21 cellular contexts compared by ENCODE assay signal in genomic region chr17:43446773-43447172, GRCh38. TPM values are rescaled to one million over a fixed set of nuclear protein-coding genes. Genes with fewer than 3 reads are reported as not detected.
A peak's percentile ranks its signal among the peaks of the same experiment; 100 is the strongest.
DNase-seq lines count a peak whose midpoint lies in the region; ATAC-seq and TF ChIP-seq lines count a peak whose summit lies in the region.
"Had no signal": no experiment of that assay in that cellular context is flagged by ENCODE, and none has a peak within 500 bp of the region (broad histone marks: within the 10 kb centered on the region; RNA-seq: fewer than 3 reads in every experiment).

No MANE protein-coding gene starts in this region.

- no peak overlapping the region for H3K4ac ChIP-seq in trophoblast cell (ENCODE audit: low read depth, low read length)

- no peak for TF ChIP-seq CTCF in psoas muscle (IDR thresholded peaks at IDR 0.05)
- no peak for TF ChIP-seq CTCF in thyroid gland (IDR thresholded peaks at IDR 0.05)

- H4K12ac ChIP-seq in trophoblast cell (ENCODE audit: low read depth, low read length): no peak overlapping the region

- no peak for DNase-seq in activated naive CD4-positive, alpha-beta T cell treated with Interleukin-2 at 50 U/mL for 16 hours
- DNase-seq in Karpas-422 (peak; percentile 27), trophoblast cell (no peak), psoas muscle (no peak), DMS53 (lab: John Stamatoyannopoulos, UW) (no peak), thyroid gland (no peak)
- DNase-seq: 8988T; ACHN; BE2C; C1 segment of cervical spinal cord; CD4-positive, alpha-beta memory T cell; CD4-positive, CD25-positive, alpha-beta regulatory T cell; CD8-positive, alpha-beta memory T cell; COR-L47; DMS 273 treated with DMSO at 0.1 percent for 48 hours; DMS153; DMS79 treated with DMSO at 0.1 percent for 48 hours; GF-D8 had no signal

- H3K79me2 ChIP-seq in Karpas-422 (ENCODE audit: low read length) (no peaks in the 10 kb centered on the region), trophoblast cell (ENCODE audit: control insufficient read depth, insufficient read depth, low read length, poor library complexity) (no peaks in the 10 kb centered on the region)

- no peaks in the 10 kb centered on the region for H3K27me3 ChIP-seq in Karpas-422 (ENCODE audit: low read length)
- no peaks in the 10 kb centered on the region for H3K27me3 ChIP-seq in trophoblast cell (ENCODE audit: insufficient read depth, low read length)
- peaks cover 0 to 3% (median 0%) of the 10 kb centered on the region in 3 donors for H3K27me3 ChIP-seq in psoas muscle (ENCODE audit: insufficient read depth in 3 of 3, low read length in 2 of 3)
- H3K27me3 ChIP-seq in thyroid gland: no peaks in the 10 kb centered on the region
- H3K27me3 ChIP-seq: BE2C, BLaER1 had no signal

- no peak overlapping the region for H3K14ac ChIP-seq in trophoblast cell (ENCODE audit: low read length)

- H3K4me3 ChIP-seq in Karpas-422 (ENCODE audit: low read length): no peak overlapping the region
- H3K4me3 ChIP-seq in trophoblast cell (ENCODE audit: low read depth, low read length): no peak overlapping the region
- no peak overlapping the region for H3K4me3 ChIP-seq in psoas muscle
- no peak overlapping the region for H3K4me3 ChIP-seq in thyroid gland (replicated peaks in 1 of 3)
- H3K4me3 ChIP-seq: BLaER1 had no signal

- no peaks in the 10 kb centered on the region for H3K36me3 Mint-ChIP-seq in activated naive CD4-positive, alpha-beta T cell treated with anti-CD3 and anti-CD28 coated beads, Interleukin-2, amount 50 U/mL, for 24 hours
- H3K36me3 Mint-ChIP-seq: CD14-positive monocyte; CD4-positive, alpha-beta memory T cell; CD4-positive, CD25-positive, alpha-beta regulatory T cell; CD8-positive, alpha-beta memory T cell had no signal

- WGBS in trophoblast cell (ENCODE audit: extremely low coverage, insufficient coverage, insufficient read length): 100% methylated on average over 1 of the region's 5 CpGs
- 96 to 98% (median 97%) methylated on average over 5 of the region's 5 CpGs for WGBS in psoas muscle, 3 donors
- WGBS in thyroid gland, 2 donors: 97 to 99% methylated on average over 5 of the region's 5 CpGs

- H2AFZ ChIP-seq in Karpas-422 (ENCODE audit: low read length) (no peak overlapping the region), trophoblast cell (ENCODE audit: insufficient read depth, low read length, poor library complexity) (no peak overlapping the region)

- no peak overlapping the region for H3K4me3 Mint-ChIP-seq in activated naive CD4-positive, alpha-beta T cell treated with anti-CD3 and anti-CD28 coated beads, Interleukin-2, amount 50 U/mL, for 24 hours
- H3K4me3 Mint-ChIP-seq: CD14-positive monocyte; CD4-positive, CD25-positive, alpha-beta regulatory T cell; CD8-positive, alpha-beta memory T cell had no signal

- H3K9me2 ChIP-seq in Karpas-422 (replicated peaks; ENCODE audit: insufficient read depth, low read length): no peaks in the 10 kb centered on the region

- H3K79me1 ChIP-seq in trophoblast cell (ENCODE audit: low read length): peaks cover 16% of the 10 kb centered on the region

- no peak overlapping the region for H3K18ac ChIP-seq in trophoblast cell (ENCODE audit: low read length)

- intact Hi-C loops in psoas muscle (cut with DNase I) (no loop called here), thyroid gland (cut with DNase I) (no loop called here)

- H3K27ac Mint-ChIP-seq in activated naive CD4-positive, alpha-beta T cell treated with anti-CD3 and anti-CD28 coated beads, Interleukin-2, amount 50 U/mL, for 24 hours: peak overlapping the region; percentile 23
- H3K27ac Mint-ChIP-seq: CD14-positive monocyte; CD4-positive, alpha-beta memory T cell; CD4-positive, CD25-positive, alpha-beta regulatory T cell; CD8-positive, alpha-beta memory T cell had no signal

- no peaks in the 10 kb centered on the region for H3K9me3 Mint-ChIP-seq in activated naive CD4-positive, alpha-beta T cell treated with anti-CD3 and anti-CD28 coated beads, Interleukin-2, amount 50 U/mL, for 24 hours
- H3K9me3 Mint-ChIP-seq: CD8-positive, alpha-beta memory T cell had no signal

- H3K4me2 ChIP-seq in Karpas-422 (ENCODE audit: low read depth, low read length, poor library complexity, severe bottlenecking) (no peak overlapping the region), trophoblast cell (ENCODE audit: low read length) (no peak overlapping the region)
- H3K4me2 ChIP-seq: BLaER1 had no signal

- no peaks in the 10 kb centered on the region for H3K9me3 ChIP-seq in Karpas-422 (ENCODE audit: low read length)
- no peaks in the 10 kb centered on the region for H3K9me3 ChIP-seq in trophoblast cell (ENCODE audit: insufficient read depth, low read depth, low read length)
- H3K9me3 ChIP-seq in psoas muscle: no peaks in the 10 kb centered on the region
- no peaks in the 10 kb centered on the region for H3K9me3 ChIP-seq in thyroid gland
- H3K9me3 ChIP-seq: BE2C had no signal

- H2AK5ac ChIP-seq in trophoblast cell (ENCODE audit: low read length): no peak overlapping the region

- H2BK120ac ChIP-seq in trophoblast cell (ENCODE audit: insufficient read depth, low read length, poor library complexity): no peak overlapping the region

- H3K27ac ChIP-seq in Karpas-422 (ENCODE audit: low read length) (no peak overlapping the region), trophoblast cell (ENCODE audit: low read depth, low read length) (no peak overlapping the region), psoas muscle (no peak overlapping the region), thyroid gland (no peak overlapping the region)
- H3K27ac ChIP-seq: BLaER1 had no signal

- H2BK5ac ChIP-seq in trophoblast cell (ENCODE audit: low read depth, low read length, poor library complexity): no peak overlapping the region

- no peak for TF ChIP-seq POLR2A in thyroid gland (IDR thresholded peaks at IDR 0.05)

- peak overlapping the region; percentile 66 for H2BK12ac ChIP-seq in trophoblast cell (ENCODE audit: low read length)

- ATAC-seq in psoas muscle: no peak

- H3K4me1 ChIP-seq in Karpas-422 (ENCODE audit: low read length): no peaks in the 10 kb centered on the region
- H3K4me1 ChIP-seq in trophoblast cell (ENCODE audit: control insufficient read depth in 1 of 2, insufficient read depth in 2 of 2, low read length in 2 of 2): peaks cover 12 to 14% of the 10 kb centered on the region in 2 experiments
- no peaks in the 10 kb centered on the region for H3K4me1 ChIP-seq in psoas muscle
- peaks cover 29 to 36% of the 10 kb centered on the region in 2 donors for H3K4me1 ChIP-seq in thyroid gland
- H3K4me1 ChIP-seq: BE2C, BLaER1 had no signal

- no peaks in the 10 kb centered on the region for H4K20me1 ChIP-seq in Karpas-422 (ENCODE audit: insufficient read depth, low read depth, low read length)
- H4K20me1 ChIP-seq: BLaER1 had no signal

- H3K36me3 ChIP-seq in Karpas-422 (ENCODE audit: insufficient read depth, low read length) (no peaks in the 10 kb centered on the region), trophoblast cell (ENCODE audit: control insufficient read depth in 1 of 2, insufficient read depth in 2 of 2, low read length in 2 of 2) (no peaks in the 10 kb centered on the region), psoas muscle (ENCODE audit: insufficient read depth in 1 of 2, low read depth in 1 of 2) (no peaks in the 10 kb centered on the region), thyroid gland (no peaks in the 10 kb centered on the region)
- H3K36me3 ChIP-seq: BE2C, BLaER1 had no signal

- H4K8ac ChIP-seq in trophoblast cell (ENCODE audit: low read depth, low read length): no peak overlapping the region

- no peak overlapping the region for H4K91ac ChIP-seq in trophoblast cell (ENCODE audit: low read depth, low read length)

- H3K9ac ChIP-seq in Karpas-422 (ENCODE audit: low read length) (no peak overlapping the region), trophoblast cell (ENCODE audit: low read length) (no peak overlapping the region)
- H3K9ac ChIP-seq: BLaER1 had no signal

- H3K27me3 Mint-ChIP-seq in activated naive CD4-positive, alpha-beta T cell treated with anti-CD3 and anti-CD28 coated beads, Interleukin-2, amount 50 U/mL, for 24 hours: peaks cover 2% of the 10 kb centered on the region

- no peaks in the 10 kb centered on the region for H3K4me1 Mint-ChIP-seq in activated naive CD4-positive, alpha-beta T cell treated with anti-CD3 and anti-CD28 coated beads, Interleukin-2, amount 50 U/mL, for 24 hours
- H3K4me1 Mint-ChIP-seq: CD14-positive monocyte; CD4-positive, alpha-beta memory T cell; CD4-positive, CD25-positive, alpha-beta regulatory T cell; CD8-positive, alpha-beta memory T cell had no signal

- H3K23ac ChIP-seq in trophoblast cell (ENCODE audit: low read length): no peak overlapping the region

RNA-seq across cellular contexts. Expression of gene DHX8, which starts 37.0 kb away (rescaled TPM):
- 23.7 and 34.9 TPM in 2 replicates for total RNA-seq in Karpas-422 (2014; rRNA removed; shearing (Covaris generic); ENCODE audit: low replicate concordance)
- 31.7 and 31.9 TPM in 2 replicates for polyA plus RNA-seq in trophoblast cell (2013)
- total RNA-seq in psoas muscle (10 to 100 TPM; 22.5 to 42.5 (median 27.9) TPM), thyroid gland (100 to 1,000 TPM in 2 of 4 donors, 10 to 100 TPM in 2; 31.4 to 864 (median 78.8) TPM)
- 10 to 100 TPM; 13.4 to 28.3 (median 21.7) TPM for polyA plus RNA-seq in psoas muscle

RNA-seq across cellular contexts. Expression of gene ARL4D, which starts 48.0 kb away (rescaled TPM):
- not detected in 2 replicates for total RNA-seq in Karpas-422 (2014; rRNA removed; shearing (Covaris generic); ENCODE audit: low replicate concordance)
- 11.4 and 12.1 TPM in 2 replicates for polyA plus RNA-seq in trophoblast cell (2013)
- total RNA-seq in psoas muscle: 1 to 10 TPM in 3 of 4 donors, under 1 TPM in 1; 0.69 to 1.8 (median 1.4) TPM
- 1 to 10 TPM; 1.3 to 6.5 (median 2.4) TPM for polyA plus RNA-seq in psoas muscle
- 10 to 100 TPM; 32.8 to 57.4 (median 48.9) TPM for total RNA-seq in thyroid gland

Comparison
In these comparisons a context has a peak if more than half of its experiments do, and no peak if none do; other contexts are left out.
1. RNA of gene ARL4D, which starts 48.0 kb away (total RNA-seq): 32.8 to 57.4 TPM in thyroid gland; 0.69 to 1.8 TPM in psoas muscle and not detected in Karpas-422; every median in the first group is over 10 times any median in the second.